ENCODE assay signal across 15 cellular contexts in the genomic region with DNA sequence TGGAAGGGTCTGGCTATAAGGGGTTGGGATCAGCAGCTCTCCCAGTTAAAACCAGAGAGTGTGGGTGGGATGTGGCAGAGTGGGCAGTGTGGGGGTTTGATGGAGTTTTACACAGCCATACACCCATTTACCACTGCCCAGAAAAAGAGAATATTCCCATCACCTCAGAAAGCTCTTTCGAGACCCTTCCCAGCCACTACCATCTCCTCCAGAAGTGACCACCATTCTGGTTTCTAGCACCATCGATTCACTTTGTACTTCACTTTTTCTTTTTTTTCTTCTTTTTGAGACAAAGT. TPM values are rescaled to one million over a fixed set of nuclear protein-coding genes. Genes with fewer than 3 reads are reported as not detected.
A peak's percentile ranks its signal among the peaks of the same experiment; 100 is the strongest.
DNase-seq lines count a peak whose midpoint lies in the region; ATAC-seq and TF ChIP-seq lines count a peak whose summit lies in the region.
"Had no signal": no experiment of that assay in that cellular context is flagged by ENCODE, and none has a peak within 500 bp of the region (broad histone marks: within the 10 kb centered on the region; RNA-seq: fewer than 3 reads in every experiment).

No MANE protein-coding gene starts in this region.

- H3K4me1 ChIP-seq in cardiac muscle cell (ENCODE audit: low read depth) (peaks cover 53% of the 10 kb centered on the region), Panc1 (ENCODE audit: control insufficient read depth, insufficient read depth, low read length) (peaks cover 92% of the 10 kb centered on the region), fibroblast of lung (ENCODE audit: control insufficient read depth, extremely low read depth, insufficient read depth, low read length) (peaks cover 58% of the 10 kb centered on the region), stomach smooth muscle (ENCODE audit: control insufficient read depth, insufficient read depth, low read length) (peaks cover 58% of the 10 kb centered on the region)

- TF ChIP-seq CTCF in cardiac muscle cell (IDR thresholded peaks at IDR 0.05; ENCODE audit: low read depth, low read length) (no peak), Panc1 (IDR thresholded peaks at IDR 0.05) (no peak), fibroblast of lung (conservative IDR thresholded peaks at IDR 0.05 in 1 of 2, IDR thresholded peaks at IDR 0.05 in 1 of 2; ENCODE audit: low read depth in 1 of 2, low read length in 2 of 2) (no peak)

- H3K9me3 ChIP-seq in cardiac muscle cell (ENCODE audit: low read depth) (no peaks in the 10 kb centered on the region), Panc1 (ENCODE audit: control insufficient read depth, insufficient read depth, low read depth, low read length) (no peaks in the 10 kb centered on the region), fibroblast of lung (ENCODE audit: control insufficient read depth, insufficient read depth, low read depth, low read length) (no peaks in the 10 kb centered on the region), stomach smooth muscle (ENCODE audit: control insufficient read depth in 2 of 2, low read length in 2 of 2) (no peaks in the 10 kb centered on the region)
- H3K9me3 ChIP-seq: ovary, spleen had no signal

- intact Hi-C loops in left ventricle myocardium superior (cut with micrococcal nuclease) (no loop called here), Panc1 (cut with micrococcal nuclease; ENCODE audit: unreplicated experiment) (no loop called here), head of caudate nucleus (cut with DNase I) (no loop called here)

- H3K79me2 ChIP-seq in fibroblast of lung (ENCODE audit: control insufficient read depth, insufficient read depth, low read length): peaks cover 86% of the 10 kb centered on the region

- no peak overlapping the region for H2AFZ ChIP-seq in fibroblast of lung (ENCODE audit: low read length)

- H3K4me2 ChIP-seq in fibroblast of lung (ENCODE audit: extremely low read depth, insufficient read depth, low read length): no peak overlapping the region

- H3K4me3 ChIP-seq in cardiac muscle cell (no peak overlapping the region), Panc1 (ENCODE audit: low read depth in 2 of 2, low read length in 2 of 2) (no peak overlapping the region), fibroblast of lung (replicated peaks in 1 of 4; ENCODE audit: control extremely low read depth in 1 of 4, insufficient read depth in 1 of 4, low read depth in 3 of 4, low read length in 4 of 4) (no peak overlapping the region), stomach smooth muscle (ENCODE audit: low read length in 2 of 2) (no peak overlapping the region)
- H3K4me3 ChIP-seq: ovary, spleen had no signal

- ATAC-seq in left ventricle myocardium superior (no peak), Panc1 (no peak), HG03571 (IDR thresholded peaks at IDR 0.05; ENCODE audit: unreplicated experiment) (no peak)

- BruUV-seq in Panc1 (replicated peaks; lab: Mats Ljungman, UMichigan): no TSS peak

- H3K27me3 ChIP-seq in cardiac muscle cell: no peaks in the 10 kb centered on the region
- no peaks in the 10 kb centered on the region for H3K27me3 ChIP-seq in Panc1 (ENCODE audit: control insufficient read depth, insufficient read depth, low read length)
- H3K27me3 ChIP-seq in fibroblast of lung (ENCODE audit: control insufficient read depth, insufficient read depth, low read length): no peaks in the 10 kb centered on the region
- H3K27me3 ChIP-seq in stomach smooth muscle (ENCODE audit: control insufficient read depth in 1 of 2, insufficient read depth in 2 of 2, low read length in 2 of 2): no peaks in the 10 kb centered on the region
- H3K27me3 ChIP-seq: ovary, spleen had no signal

- H3K9ac ChIP-seq in fibroblast of lung (ENCODE audit: insufficient read depth, low read length): peak overlapping the region; percentile 26
- H3K9ac ChIP-seq in stomach smooth muscle (ENCODE audit: low read length in 2 of 2): no peak overlapping the region

- POLR2A ChIA-PET in Panc1 (lab: Charles Lee): no interaction called here

- H3K27ac ChIP-seq in cardiac muscle cell: peak overlapping the region; percentile 94
- peak overlapping the region; percentile 99 for H3K27ac ChIP-seq in Panc1 (ENCODE audit: low read length)
- H3K27ac ChIP-seq in fibroblast of lung (ENCODE audit: insufficient read depth, low read length): peak overlapping the region; percentile 93
- H3K27ac ChIP-seq in stomach smooth muscle (ENCODE audit: low read length): peak overlapping the region; percentile 24
- H3K27ac ChIP-seq: ovary had no signal

- H4K20me1 ChIP-seq in fibroblast of lung (ENCODE audit: control insufficient read depth, extremely low read depth, insufficient read depth, low read length): no peaks in the 10 kb centered on the region

- CTCF ChIA-PET in Panc1 (lab: Charles Lee): no interaction called here

- H3K36me3 ChIP-seq in cardiac muscle cell (peaks cover 12% of the 10 kb centered on the region), Panc1 (ENCODE audit: control insufficient read depth, insufficient read depth, low read length) (peaks cover 4% of the 10 kb centered on the region; the same call in 1 of the 2 replicates), fibroblast of lung (ENCODE audit: control insufficient read depth, insufficient read depth, low read length) (peaks cover 18% of the 10 kb centered on the region), stomach smooth muscle (ENCODE audit: control insufficient read depth in 2 of 2, insufficient read depth in 2 of 2, low read length in 2 of 2) (peaks cover 15 to 16% of the 10 kb centered on the region in 2 donors)
- H3K36me3 ChIP-seq: ovary had no signal

- DNase-seq in cardiac muscle cell (ENCODE audit: low read depth in 1 of 2, low spot score in 1 of 2) (no peak), left ventricle myocardium superior (no peak), Panc1 (ENCODE audit: low read depth, low spot score) (no peak), fibroblast of lung (ENCODE audit: low read depth in 2 of 2) (no peak), head of caudate nucleus (no peak), NCI-H524 (lab: John Stamatoyannopoulos, UW) (no peak)
- DNase-seq: activated CD4-positive, alpha-beta T cell treated with anti-CD3 and anti-CD28 coated beads for 4 hours; activated T-cell treated with anti-CD3 and anti-CD28 coated beads, Interleukin-2, amount 50 U/mL, for 1 hour; amygdala; NCI-H748 treated with DMSO at 0.1 percent for 48 hours; ovary; spleen; stimulated activated naive CD4-positive, alpha-beta T cell had no signal

- in situ Hi-C loops in Panc1 (cut with HindIII; ENCODE audit: low pct_unique_long_range_greater_than_20kb, low sequenced_read_pairs): no loop called here

RNA-seq across cellular contexts. Expression of gene BAG3, which starts 15.5 kb away (rescaled TPM):
- total RNA-seq in cardiac muscle cell (37.8 and 45.4 TPM in 2 replicates), left ventricle myocardium superior (151 TPM), Panc1 (2021; ENCODE audit: unreplicated experiment) (131 TPM), fibroblast of lung (5.1 and 8.4 TPM in 2 replicates)
- polyA plus RNA-seq in cardiac muscle cell (62.3 and 64.2 TPM in 2 replicates), fibroblast of lung (20.0 and 20.9 TPM in 2 replicates)
- 204 TPM for polyA plus RNA-seq in Panc1 (2012; ENCODE audit: insufficient read length)
- 63.0 and 69.7 TPM in 2 replicates for polyA plus RNA-seq in fibroblast of lung (2012)
- 29.3 and 32.8 TPM in 2 replicates for polyA minus RNA-seq in fibroblast of lung (ENCODE audit: low replicate concordance)

RNA-seq across cellular contexts. Expression of gene INPP5F, which starts 59.2 kb away (rescaled TPM):
- 15.7 and 19.9 TPM in 2 replicates for total RNA-seq in cardiac muscle cell
- polyA plus RNA-seq in cardiac muscle cell: 8.4 and 10.2 TPM in 2 replicates
- total RNA-seq in left ventricle myocardium superior: 4.0 TPM
- 26.7 TPM for total RNA-seq in Panc1 (2021; ENCODE audit: unreplicated experiment)
- polyA plus RNA-seq in Panc1 (2012; ENCODE audit: insufficient read length): 12.2 TPM
- 18.5 and 23.3 TPM in 2 replicates for total RNA-seq in fibroblast of lung
- 15.0 and 19.0 TPM in 2 replicates for polyA plus RNA-seq in fibroblast of lung
- polyA plus RNA-seq in fibroblast of lung (2012): 12.5 and 16.8 TPM in 2 replicates
- polyA minus RNA-seq in fibroblast of lung (ENCODE audit: low replicate concordance): 3.1 and 13.7 TPM in 2 replicates

Comparison
In these comparisons a context has a peak if more than half of its experiments do, and no peak if none do; other contexts are left out.
1. H3K27ac ChIP-seq: peak in every context shown above with its lines; median percentile 99 in Panc1; 94 in cardiac muscle cell; 93 in fibroblast of lung; 24 in stomach smooth muscle.